In genomic region chr2:14654733-14655346, GRCh38 we compare ENCODE assay signal across 1 cellular context.
TF ChIP-seq lines count a peak whose summit lies in the region.

No MANE protein-coding gene starts in this region.

TF ChIP-seq in HepG2, 621 proteins besides CTCF, POLR2A, EP300 and RAD21 (continued from another document):
- TF ChIP-seq ZFP36 (IDR thresholded peaks at IDR 0.05; ENCODE audit: borderline replicate concordance, low read depth, low read length, partially characterized antibody) (no peak), HOMEZ (CRISPR knock-in tag; IDR thresholded peaks at IDR 0.05; ENCODE audit: low read depth) (no peak), SMARCE1 (IDR thresholded peaks at IDR 0.05; ENCODE audit: borderline replicate concordance) (no peak), ZNF792 (CRISPR knock-in tag; IDR thresholded peaks at IDR 0.05) (no peak), SIN3A (IDR thresholded peaks at IDR 0.05; ENCODE audit: borderline replicate concordance, low read depth, low read length) (no peak), HOXA9 (CRISPR knock-in tag; IDR thresholded peaks at IDR 0.05; ENCODE audit: borderline replicate concordance) (no peak), ZNF605 (CRISPR knock-in tag; IDR thresholded peaks at IDR 0.05) (no peak), NFYB (CRISPR knock-in tag; IDR thresholded peaks at IDR 0.05) (no peak), HCFC1 (IDR thresholded peaks at IDR 0.05; ENCODE audit: low read depth, low read length) (no peak), ZBTB2 (CRISPR knock-in tag; IDR thresholded peaks at IDR 0.05; ENCODE audit: low read depth) (no peak), NFE2 (CRISPR knock-in tag; IDR thresholded peaks at IDR 0.05) (no peak), ZNF710 (CRISPR knock-in tag; IDR thresholded peaks at IDR 0.05; ENCODE audit: borderline replicate concordance) (no peak), CBX5 (CRISPR knock-in tag; IDR thresholded peaks at IDR 0.05; ENCODE audit: borderline replicate concordance) (no peak), NFKB2 (CRISPR knock-in tag; IDR thresholded peaks at IDR 0.05; ENCODE audit: borderline replicate concordance) (no peak), ZNF766 (CRISPR knock-in tag; IDR thresholded peaks at IDR 0.05; ENCODE audit: borderline replicate concordance) (no peak)
